2 cellular contexts compared by ENCODE assay signal in the genomic region with DNA sequence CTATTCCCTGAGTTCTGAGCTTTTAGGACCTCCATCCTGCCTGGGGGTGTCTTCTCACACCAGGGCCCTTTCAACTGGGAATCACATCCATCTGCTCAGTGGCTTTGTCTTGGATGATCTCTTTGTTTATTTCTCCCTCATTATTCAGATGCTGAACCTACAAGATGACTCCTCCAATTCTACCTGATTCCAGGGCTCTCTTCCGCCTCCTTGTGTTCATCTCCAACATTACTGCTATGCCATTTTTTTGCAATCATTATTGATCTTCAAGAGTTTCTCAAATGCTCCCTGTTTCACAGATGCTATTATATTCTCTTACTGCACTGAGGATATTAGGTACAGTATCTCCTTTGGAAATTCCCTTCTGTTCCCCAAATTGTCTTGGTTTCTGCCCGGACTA.
TF ChIP-seq lines count a peak whose summit lies in the region.

No MANE protein-coding gene starts in this region.

TF ChIP-seq in IMR-90, 13 proteins besides CTCF, POLR2A, EP300 and RAD21:
- TF ChIP-seq MAFK (IDR thresholded peaks at IDR 0.05; ENCODE audit: low read depth, low read length) = no peak
- peak; percentile 23; the same call in 1 of the 2 replicates for TF ChIP-seq SMC3 (IDR thresholded peaks at IDR 0.05; ENCODE audit: low read depth, low read length)

TF ChIP-seq in K562, 482 proteins besides CTCF, POLR2A, EP300 and RAD21:
- no peak for TF ChIP-seq ZNF408 (CRISPR knock-in tag; IDR thresholded peaks at IDR 0.05; ENCODE audit: low read depth)
- TF ChIP-seq MEF2A (IDR thresholded peaks at IDR 0.05; ENCODE audit: control insufficient read depth, low read depth, low read length) = no peak
- no peak for TF ChIP-seq FUS (optimal IDR thresholded peaks at IDR 0.05; ENCODE audit: low read depth, low read length)
- TF ChIP-seq HMG20B (CRISPR knock-in tag; IDR thresholded peaks at IDR 0.05) = no peak
- TF ChIP-seq NRF1 (conservative IDR thresholded peaks at IDR 0.05 in 1 of 2, IDR thresholded peaks at IDR 0.05 in 1 of 2) = no peak
- TF ChIP-seq POLR2G (IDR thresholded peaks at IDR 0.05; ENCODE audit: low read depth, low read length) = no peak
- TF ChIP-seq, protein P1, sequence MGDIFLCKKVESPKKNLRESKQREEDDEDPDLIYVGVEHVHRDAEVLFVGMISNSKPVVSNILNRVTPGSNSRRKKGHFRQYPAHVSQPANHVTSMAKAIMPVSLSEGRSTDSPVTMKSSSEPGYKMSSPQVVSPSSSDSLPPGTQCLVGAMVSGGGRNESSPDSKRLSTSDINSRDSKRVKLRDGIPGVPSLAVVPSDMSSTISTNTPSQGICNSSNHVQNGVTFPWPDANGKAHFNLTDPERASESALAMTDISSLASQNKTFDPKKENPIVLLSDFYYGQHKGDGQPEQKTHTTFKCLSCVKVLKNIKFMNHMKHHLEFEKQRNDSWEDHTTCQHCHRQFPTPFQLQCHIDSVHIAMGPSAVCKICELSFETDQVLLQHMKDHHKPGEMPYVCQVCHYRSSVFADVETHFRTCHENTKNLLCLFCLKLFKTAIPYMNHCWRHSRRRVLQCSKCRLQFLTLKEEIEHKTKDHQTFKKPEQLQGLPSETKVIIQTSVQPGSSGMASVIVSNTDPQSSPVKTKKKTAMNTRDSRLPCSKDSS (IDR thresholded peaks at IDR 0.05; ENCODE audit: low read depth, partially characterized antibody) = no peak
- TF ChIP-seq ZNF146 (CRISPR knock-in tag; IDR thresholded peaks at IDR 0.05; ENCODE audit: unreplicated experiment) = no peak
- TF ChIP-seq SP1 (CRISPR knock-in tag; IDR thresholded peaks at IDR 0.05) = no peak
- no peak for TF ChIP-seq U2AF1 (optimal IDR thresholded peaks at IDR 0.05; ENCODE audit: low read depth, low read length)
- TF ChIP-seq ZC3H4 (CRISPR knock-in tag; IDR thresholded peaks at IDR 0.05; ENCODE audit: borderline replicate concordance) = no peak
- TF ChIP-seq ZNF311 (CRISPR knock-in tag; IDR thresholded peaks at IDR 0.05) = no peak
- no peak for TF ChIP-seq NFE2L1 (tag; IDR thresholded peaks at IDR 0.05; ENCODE audit: borderline replicate concordance, low read depth)
- TF ChIP-seq, protein P2, sequence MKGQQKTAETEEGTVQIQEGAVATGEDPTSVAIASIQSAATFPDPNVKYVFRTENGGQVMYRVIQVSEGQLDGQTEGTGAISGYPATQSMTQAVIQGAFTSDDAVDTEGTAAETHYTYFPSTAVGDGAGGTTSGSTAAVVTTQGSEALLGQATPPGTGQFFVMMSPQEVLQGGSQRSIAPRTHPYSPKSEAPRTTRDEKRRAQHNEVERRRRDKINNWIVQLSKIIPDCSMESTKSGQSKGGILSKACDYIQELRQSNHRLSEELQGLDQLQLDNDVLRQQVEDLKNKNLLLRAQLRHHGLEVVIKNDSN (CRISPR knock-in tag; IDR thresholded peaks at IDR 0.05) = no peak
- TF ChIP-seq ZNF668 (CRISPR knock-in tag; IDR thresholded peaks at IDR 0.05) = no peak
